Comparison of ENCODE assay signal across 12 cellular contexts in the genomic region with DNA sequence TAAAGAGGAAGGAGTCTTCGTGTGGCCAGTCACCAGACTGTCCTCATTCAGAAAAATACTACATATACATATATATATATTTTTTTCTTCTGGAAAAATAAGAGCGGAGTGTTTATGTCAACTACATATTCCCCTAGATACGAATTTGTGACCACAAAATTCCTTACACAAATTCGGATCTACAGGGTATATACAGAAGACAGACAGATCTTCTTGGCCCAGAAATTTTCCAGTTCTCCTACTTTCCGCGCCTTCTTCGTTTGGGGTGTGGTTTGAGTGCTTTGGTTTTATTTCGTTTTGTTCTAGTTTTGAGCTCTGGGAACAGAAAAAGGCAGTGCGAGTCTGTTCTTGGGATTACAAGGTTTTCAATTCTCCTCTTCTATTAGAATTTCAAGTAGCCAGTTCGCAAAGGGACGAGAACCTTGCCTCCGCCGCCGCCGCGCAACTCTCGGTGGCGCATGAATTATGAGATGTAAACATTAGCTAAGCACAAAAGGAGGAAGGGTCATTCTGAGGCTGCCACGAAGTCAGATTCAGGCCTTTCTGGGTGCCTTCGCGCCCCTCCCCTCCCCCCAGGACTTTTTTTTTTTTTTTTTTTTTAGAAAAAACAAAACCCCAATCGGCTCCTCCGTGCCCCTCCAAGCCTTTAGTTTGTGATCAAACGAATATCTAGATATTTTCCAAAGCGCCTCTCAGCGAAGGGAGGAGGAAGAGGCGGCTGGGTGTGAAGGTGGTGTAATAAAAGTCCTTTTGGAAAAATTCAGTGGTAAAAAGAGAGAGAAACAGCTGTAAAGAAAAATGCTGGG. TPM values are rescaled to one million over a fixed set of nuclear protein-coding genes. Genes with fewer than 3 reads are reported as not detected.
A peak's percentile ranks its signal among the peaks of the same experiment; 100 is the strongest.
DNase-seq lines count a peak whose midpoint lies in the region; ATAC-seq, FAIRE-seq and TF ChIP-seq lines count a peak whose summit lies in the region.
"Had no signal": no experiment of that assay in that cellular context is flagged by ENCODE, and none has a peak within 500 bp of the region (broad histone marks: within the 10 kb centered on the region; RNA-seq: fewer than 3 reads in every experiment).

No MANE protein-coding gene starts in this region.

- H3K4me3 ChIP-seq in endothelial cell of umbilical vein (replicated peaks in 1 of 3; ENCODE audit: insufficient read depth in 1 of 3, low read depth in 1 of 3, low read length in 3 of 3) (peak overlapping the region; percentile 14 to 67 (median 20)), parathyroid adenoma (ENCODE audit: low read depth, low read length) (no peak overlapping the region)
- H3K4me3 ChIP-seq: dorsolateral prefrontal cortex had no signal

- H3K27me3 ChIP-seq in endothelial cell of umbilical vein (ENCODE audit: control insufficient read depth in 2 of 2, insufficient read depth in 2 of 2, low read length in 2 of 2): no peaks in the 10 kb centered on the region
- no peaks in the 10 kb centered on the region for H3K27me3 ChIP-seq in parathyroid adenoma (ENCODE audit: control insufficient read depth, insufficient read depth, low read length)

- CTCF ChIA-PET in endothelial cell of umbilical vein (lab: Charles Lee): interaction anchor here (0.9 to 1.2 kb wide), 4 partner anchors 13 to 321 kb away, joined by 3 to 6 read pairs (median 4); no protein-coding TSS in a partner anchor

- H3K4me2 ChIP-seq in endothelial cell of umbilical vein (ENCODE audit: insufficient read depth, low read length): peak overlapping the region; percentile 89
- peak overlapping the region; percentile 77 for H3K4me2 ChIP-seq in parathyroid adenoma (ENCODE audit: low read length)

- BruUV-seq in endothelial cell of umbilical vein (replicated peaks; lab: Mats Ljungman, UMichigan): no TSS peak

- H3K79me2 ChIP-seq in endothelial cell of umbilical vein (ENCODE audit: control insufficient read depth, insufficient read depth, low read length): peaks cover 91% of the 10 kb centered on the region
- no peaks in the 10 kb centered on the region for H3K79me2 ChIP-seq in parathyroid adenoma

- H3K27ac ChIP-seq in endothelial cell of umbilical vein (ENCODE audit: insufficient read depth, low read depth, low read length) (peak overlapping the region; percentile 71), parathyroid adenoma (no peak overlapping the region)
- H3K27ac ChIP-seq: dorsolateral prefrontal cortex had no signal

- no peaks in the 10 kb centered on the region for H3K9me1 ChIP-seq in endothelial cell of umbilical vein (replicated peaks; ENCODE audit: control insufficient read depth, extremely low read depth, insufficient read depth, low read length)

- H3K9ac ChIP-seq in endothelial cell of umbilical vein (replicated peaks; ENCODE audit: extremely low read depth, insufficient read depth, low read length): peak overlapping the region; percentile 55
- H3K9ac ChIP-seq in parathyroid adenoma: no peak overlapping the region

- TF ChIP-seq CTCF in endothelial cell of umbilical vein (IDR thresholded peaks at IDR 0.05; ENCODE audit: extremely low read depth in 1 of 2, insufficient read depth in 1 of 2, low read depth in 1 of 2, low read length in 2 of 2): no peak
- no peak for TF ChIP-seq CTCF in parathyroid adenoma (IDR thresholded peaks at IDR 0.05)

- no peaks in the 10 kb centered on the region for H4K20me1 ChIP-seq in endothelial cell of umbilical vein (replicated peaks; ENCODE audit: control insufficient read depth, extremely low read depth, insufficient read depth, low read length)

- no peak for TF ChIP-seq POLR2A in endothelial cell of umbilical vein (IDR thresholded peaks at IDR 0.05; ENCODE audit: low read depth, low read length)

- dilution Hi-C loops in endothelial cell of umbilical vein (cut with MboI; ENCODE audit: extremely low pct_ligation_motif_present, low sequenced_read_pairs): no loop called here

- DNase-seq in NCI-H774 (lab: John Stamatoyannopoulos, UW) (peak; percentile 69), endothelial cell of umbilical vein (ENCODE audit: low read depth, low spot score) (peak; percentile 79), cardiac septum (ENCODE audit: low spot score) (no peak), NCI-H748 (lab: John Stamatoyannopoulos, UW; ENCODE audit: unreplicated experiment) (no peak)
- DNase-seq: dorsolateral prefrontal cortex, midbrain, NCI-H526 treated with DMSO at 0.1 percent for 48 hours had no signal

- ATAC-seq in GM18870 (IDR thresholded peaks at IDR 0.05; ENCODE audit: unreplicated experiment): no peak
- no peak for ATAC-seq in GM18502 (IDR thresholded peaks at IDR 0.05; ENCODE audit: poor library complexity, unreplicated experiment)
- ATAC-seq: WTC11 had no signal

- H3K36me3 ChIP-seq in endothelial cell of umbilical vein (ENCODE audit: control insufficient read depth in 2 of 2, extremely low read depth in 1 of 2, insufficient read depth in 2 of 2, low read length in 2 of 2) (peaks cover 0 to 2% of the 10 kb centered on the region in 2 experiments), parathyroid adenoma (ENCODE audit: control insufficient read depth, insufficient read depth, low read length) (no peaks in the 10 kb centered on the region)

- peaks cover 53% of the 10 kb centered on the region for H3K4me1 ChIP-seq in endothelial cell of umbilical vein (ENCODE audit: control insufficient read depth, extremely low read depth, insufficient read depth, low read length)
- no peaks in the 10 kb centered on the region for H3K4me1 ChIP-seq in parathyroid adenoma

- no peaks in the 10 kb centered on the region for H3K9me3 ChIP-seq in endothelial cell of umbilical vein (replicated peaks; ENCODE audit: control insufficient read depth, insufficient read depth, low read length)
- no peaks in the 10 kb centered on the region for H3K9me3 ChIP-seq in parathyroid adenoma (ENCODE audit: control insufficient read depth, low read length)

- intact Hi-C loops in endothelial cell of umbilical vein (cut with micrococcal nuclease) (loop anchor here (1.0 kb wide), 1 partner anchor 36 kb away; no protein-coding TSS in a partner anchor), cardiac septum (cut with DNase I) (loop anchor here (1.0 kb wide), 1 partner anchor 37 kb away; no protein-coding TSS in a partner anchor)

- POLR2A ChIA-PET in endothelial cell of umbilical vein (lab: Charles Lee): interaction anchor here (0.7 to 1.0 kb wide), 3 partner anchors 13 to 366 kb away, joined by 3 to 6 read pairs (median 3); no protein-coding TSS in a partner anchor

- H2AFZ ChIP-seq in endothelial cell of umbilical vein (ENCODE audit: low read depth, low read length) (no peak overlapping the region), parathyroid adenoma (no peak overlapping the region)

- peak; percentile 27 for FAIRE-seq in G401.6 (lab: Jason Lieb, UNC)
- no peak for FAIRE-seq in endothelial cell of umbilical vein (lab: Jason Lieb, UNC)

RNA-seq across cellular contexts. Expression of gene HOXB4, which starts 1.8 kb away (rescaled TPM):
- total RNA-seq in endothelial cell of umbilical vein (11.2 and 13.1 TPM in 2 replicates), cardiac septum (1.6 TPM)
- polyA plus RNA-seq in endothelial cell of umbilical vein: 4.6 and 5.4 TPM in 2 replicates
- 2.5 and 3.3 TPM in 2 replicates for polyA plus RNA-seq in endothelial cell of umbilical vein (2011; cell fraction: cytosol; rRNA removed)
- 13.6 and 14.6 TPM in 2 replicates for polyA plus RNA-seq in endothelial cell of umbilical vein (2011; cell fraction: nucleus; rRNA removed)
- 5.2 and 5.6 TPM in 2 replicates for polyA plus RNA-seq in endothelial cell of umbilical vein (2012)
- polyA minus RNA-seq in endothelial cell of umbilical vein: 3.6 and 4.6 TPM in 2 replicates
- 0.51 TPM for polyA minus RNA-seq in endothelial cell of umbilical vein (2011; cell fraction: cytosol; rRNA and poly(A)+ RNA removed)
- 8.2 and 8.8 TPM in 2 replicates for polyA minus RNA-seq in endothelial cell of umbilical vein (2011; cell fraction: nucleus; rRNA and poly(A)+ RNA removed)

RNA-seq across cellular contexts. Expression of gene HOXB3, which starts 10.1 kb away (rescaled TPM):
- total RNA-seq in endothelial cell of umbilical vein: 45.0 and 56.6 TPM in 2 replicates
- polyA plus RNA-seq in endothelial cell of umbilical vein: 29.6 and 33.0 TPM in 2 replicates
- 7.9 and 11.6 TPM in 2 replicates for polyA plus RNA-seq in endothelial cell of umbilical vein (2011; cell fraction: cytosol; rRNA removed)
- 81.4 and 85.1 TPM in 2 replicates for polyA plus RNA-seq in endothelial cell of umbilical vein (2011; cell fraction: nucleus; rRNA removed)
- 19.0 and 19.8 TPM in 2 replicates for polyA plus RNA-seq in endothelial cell of umbilical vein (2012)
- 7.7 and 13.3 TPM in 2 replicates for polyA minus RNA-seq in endothelial cell of umbilical vein
- 1.3 TPM for polyA minus RNA-seq in endothelial cell of umbilical vein (2011; cell fraction: cytosol; rRNA and poly(A)+ RNA removed)
- polyA minus RNA-seq in endothelial cell of umbilical vein (2011; cell fraction: nucleus; rRNA and poly(A)+ RNA removed): 18.1 and 32.3 TPM in 2 replicates
- 4.2 TPM for total RNA-seq in cardiac septum

RNA-seq across cellular contexts. Expression of gene HOXB5, which starts 13.6 kb away (rescaled TPM):
- total RNA-seq in endothelial cell of umbilical vein: 7.3 and 8.5 TPM in 2 replicates
- polyA plus RNA-seq in endothelial cell of umbilical vein: 2.0 and 2.6 TPM in 2 replicates
- polyA plus RNA-seq in endothelial cell of umbilical vein (2011; cell fraction: cytosol; rRNA removed): 1.0 and 1.1 TPM in 2 replicates
- 13.1 and 13.2 TPM in 2 replicates for polyA plus RNA-seq in endothelial cell of umbilical vein (2011; cell fraction: nucleus; rRNA removed)
- 3.3 and 3.5 TPM in 2 replicates for polyA plus RNA-seq in endothelial cell of umbilical vein (2012)
- polyA minus RNA-seq in endothelial cell of umbilical vein: 0.57 and 0.58 TPM in 2 replicates
- 0.82 TPM for polyA minus RNA-seq in endothelial cell of umbilical vein (2011; cell fraction: cytosol; rRNA and poly(A)+ RNA removed)
- 2.5 and 2.6 TPM in 2 replicates for polyA minus RNA-seq in endothelial cell of umbilical vein (2011; cell fraction: nucleus; rRNA and poly(A)+ RNA removed)
- total RNA-seq in cardiac septum: not detected
- total RNA-seq: WTC11 had no signal

RNA-seq across cellular contexts. Expression of gene HOXB6, which starts 24.8 kb away (rescaled TPM):
- total RNA-seq in endothelial cell of umbilical vein (24.0 and 27.4 TPM in 2 replicates), cardiac septum (0.92 TPM)
- 8.8 and 10.0 TPM in 2 replicates for polyA plus RNA-seq in endothelial cell of umbilical vein
- polyA plus RNA-seq in endothelial cell of umbilical vein (2011; cell fraction: cytosol; rRNA removed): 4.3 and 6.1 TPM in 2 replicates
- 42.1 and 47.5 TPM in 2 replicates for polyA plus RNA-seq in endothelial cell of umbilical vein (2011; cell fraction: nucleus; rRNA removed)
- 12.4 and 13.8 TPM in 2 replicates for polyA plus RNA-seq in endothelial cell of umbilical vein (2012)
- 3.9 and 7.0 TPM in 2 replicates for polyA minus RNA-seq in endothelial cell of umbilical vein
- 2.8 TPM for polyA minus RNA-seq in endothelial cell of umbilical vein (2011; cell fraction: cytosol; rRNA and poly(A)+ RNA removed)
- 9.1 and 16.5 TPM in 2 replicates for polyA minus RNA-seq in endothelial cell of umbilical vein (2011; cell fraction: nucleus; rRNA and poly(A)+ RNA removed)
- total RNA-seq: WTC11 had no signal

RNA-seq across cellular contexts. Expression of gene HOXB7, which starts 30.9 kb away (rescaled TPM):
- total RNA-seq in endothelial cell of umbilical vein (24.5 and 29.8 TPM in 2 replicates), cardiac septum (0.22 TPM)
- polyA plus RNA-seq in endothelial cell of umbilical vein: 23.5 and 24.2 TPM in 2 replicates
- 18.2 and 21.3 TPM in 2 replicates for polyA plus RNA-seq in endothelial cell of umbilical vein (2011; cell fraction: cytosol; rRNA removed)
- 5.5 and 6.9 TPM in 2 replicates for polyA plus RNA-seq in endothelial cell of umbilical vein (2011; cell fraction: nucleus; rRNA removed)
- 26.0 and 33.3 TPM in 2 replicates for polyA plus RNA-seq in endothelial cell of umbilical vein (2012)
- polyA minus RNA-seq in endothelial cell of umbilical vein: 8.2 and 9.4 TPM in 2 replicates
- 10.9 TPM for polyA minus RNA-seq in endothelial cell of umbilical vein (2011; cell fraction: cytosol; rRNA and poly(A)+ RNA removed)
- 1.3 and 1.5 TPM in 2 replicates for polyA minus RNA-seq in endothelial cell of umbilical vein (2011; cell fraction: nucleus; rRNA and poly(A)+ RNA removed)
- total RNA-seq: WTC11 had no signal

Comparison
In these comparisons a context has a peak if more than half of its experiments do, and no peak if none do; other contexts are left out.
1. DNase-seq: peak in NCI-H774 (single experiment) and endothelial cell of umbilical vein (single experiment); none in cardiac septum (single experiment) and NCI-H748 (single experiment).